20 cellular contexts compared by ENCODE assay signal in the genomic region with DNA sequence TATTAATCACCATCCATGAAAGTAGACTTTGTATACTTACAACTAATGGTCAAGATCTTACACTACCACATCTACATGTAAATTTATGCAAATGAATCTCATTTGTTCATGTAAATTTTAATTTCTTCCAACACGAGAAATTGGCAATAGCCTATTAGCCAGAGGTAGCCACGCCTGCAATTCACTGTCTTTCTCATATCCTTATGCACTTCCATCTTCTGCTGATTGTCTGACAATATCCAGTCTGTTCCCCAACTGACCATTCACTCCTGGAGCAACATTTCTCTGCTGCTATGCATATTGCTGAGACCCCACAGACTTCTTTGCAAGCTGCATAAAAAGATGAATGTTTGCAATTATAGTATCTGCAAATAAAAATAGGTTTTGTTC. TPM values are rescaled to one million over a fixed set of nuclear protein-coding genes. Genes with fewer than 3 reads are reported as not detected.
DNase-seq lines count a peak whose midpoint lies in the region; ATAC-seq, FAIRE-seq and TF ChIP-seq lines count a peak whose summit lies in the region.
"Had no signal": no experiment of that assay in that cellular context is flagged by ENCODE, and none has a peak within 500 bp of the region (broad histone marks: within the 10 kb centered on the region; RNA-seq: fewer than 3 reads in every experiment).

No MANE protein-coding gene starts in this region.

- intact Hi-C loops in K562 (cut with micrococcal nuclease), result loop anchor here (5.0 kb wide), 1 partner anchor 139 kb away; a partner anchor contains a TSS
- intact Hi-C loops in spleen (cut with DNase I; ENCODE audit: low total_unique reads), result no loop called here

- H3K4me3 ChIP-seq in K562 (no peak overlapping the region), spleen (peak overlapping the region; percentile 24 to 67 (median 38))

- no peak for TF ChIP-seq RAD21 in K562 (CRISPR knock-in tag; conservative IDR thresholded peaks at IDR 0.05 in 1 of 2, IDR thresholded peaks at IDR 0.05 in 1 of 2)

- H3K9me1 ChIP-seq in K562 (ENCODE audit: control insufficient read depth, insufficient read depth, low read length), result no peaks in the 10 kb centered on the region

- TF ChIP-seq POLR2A in H54 (IDR thresholded peaks at IDR 0.05; ENCODE audit: low read depth, low read length), result no peak
- TF ChIP-seq POLR2A in K562 (conservative IDR thresholded peaks at IDR 0.05), result no peak
- TF ChIP-seq POLR2A in spleen (IDR thresholded peaks at IDR 0.05), result no peak

- TF ChIP-seq EP300 in K562 (IDR thresholded peaks at IDR 0.05; ENCODE audit: low read length), result no peak

- H3K4me2 ChIP-seq in K562 (ENCODE audit: insufficient read depth, low read length), result peak overlapping the region; percentile 48; the same call in 1 of the 2 replicates

- BruUV-seq in K562 (replicated peaks; lab: Mats Ljungman, UMichigan), result no TSS peak

- in situ Hi-C loops in K562 (cut with MboI), result no loop called here

- H3K36me3 ChIP-seq in K562 (ENCODE audit: control insufficient read depth, insufficient read depth, low read length) (no peaks in the 10 kb centered on the region), spleen (peaks cover 0 to 15% (median 0%) of the 10 kb centered on the region in 6 donors)
- H3K36me3 ChIP-seq: pancreas had no signal

- DNase-seq in H54 (ENCODE audit: insufficient read length, low spot score) (no peak), K562 (ENCODE audit: extremely low read depth in 1 of 4, low spot score in 3 of 4) (no peak), left lobe of liver (ENCODE audit: low spot score) (no peak), spleen (no peak), GM10248 (ENCODE audit: extremely low spot score) (no peak), SKM-1 treated with dmso at 0.1 percent for 144 hours (lab: John Stamatoyannopoulos, UW; ENCODE audit: unreplicated experiment) (no peak), AG08395 (ENCODE audit: low spot score) (no peak), NCI-H446 treated with DMSO at 0.1 percent for 48 hours (lab: John Stamatoyannopoulos, UW) (no peak)
- DNase-seq: activated CD4-positive, alpha-beta T cell treated with anti-CD3 and anti-CD28 coated beads for 1 hour; activated T-cell treated with anti-CD3 and anti-CD28 coated beads, Interleukin-2, amount 50 U/mL, for 1 hour; amniotic stem cell; CD4-positive, CD25-positive, alpha-beta regulatory T cell; GOT3; head of caudate nucleus; mesendoderm; NCI-H2227 treated with DMSO at 0.1 percent for 48 hours; pancreas; stimulated activated CD4-positive, alpha-beta T cell treated with anti-CD3 and anti-CD28 coated beads, Interleukin-1b, Interleukin-23, amount 100 ng/mL, for 48 hours; T-cell had no signal

- TF ChIP-seq CTCF in K562 (IDR thresholded peaks at IDR 0.05 in 2 of 3, conservative IDR thresholded peaks at IDR 0.05 in 1 of 3; ENCODE audit: insufficient read depth in 2 of 3, low read depth in 1 of 3, low read length in 3 of 3) (no peak), spleen (IDR thresholded peaks at IDR 0.05 in 8 of 11, conservative IDR thresholded peaks at IDR 0.05 in 3 of 11) (no peak), GM10248 (IDR thresholded peaks at IDR 0.05; ENCODE audit: control extremely low read depth, extremely low read depth, low read depth, missing control alignments) (no peak)

- no peak overlapping the region for H3K9ac ChIP-seq in K562 (ENCODE audit: insufficient read depth in 1 of 2, low read depth in 2 of 2, low read length in 2 of 2)

- peak; percentile 11 for FAIRE-seq in H54 (lab: Jason Lieb, UNC)
- FAIRE-seq in K562 (lab: Jason Lieb, UNC), result no peak
- FAIRE-seq: pancreas had no signal

- H3K27me3 ChIP-seq in K562 (ENCODE audit: control insufficient read depth in 2 of 2, insufficient read depth in 2 of 2, low read length in 2 of 2), result no peaks in the 10 kb centered on the region
- H3K27me3 ChIP-seq in spleen (replicated peaks in 1 of 7), result peaks cover 0 to 7% (median 0%) of the 10 kb centered on the region in 7 donors
- H3K27me3 ChIP-seq: pancreas had no signal

- peaks cover 2% of the 10 kb centered on the region; the same call in 1 of the 3 replicates for H3K79me2 ChIP-seq in K562 (ENCODE audit: control insufficient read depth, insufficient read depth, low read length)

- H3K4me1 ChIP-seq in K562 (replicated peaks in 1 of 2; ENCODE audit: control insufficient read depth in 2 of 2, insufficient read depth in 2 of 2, low read length in 2 of 2) (peaks cover 9 to 34% of the 10 kb centered on the region in 2 experiments), spleen (peaks cover 0 to 21% (median 1%) of the 10 kb centered on the region in 6 donors)

- POLR2A ChIA-PET in K562 (lab: Yijun Ruan, JAX), result interaction anchor here (0.8 to 1.6 kb wide), 2 partner anchors 14 to 272 kb away, joined by 3 read pairs; no protein-coding TSS in a partner anchor
- POLR2A ChIA-PET in GM10248 (lab: Yijun Ruan, JAX), result no interaction called here

- CTCF ChIA-PET in K562 (lab: Yijun Ruan, JAX; ENCODE audit: low intra/inter-chr PET ratio) (no interaction called here), GM10248 (lab: Yijun Ruan, JAX) (no interaction called here)

- peak overlapping the region; percentile 90 for H2AFZ ChIP-seq in K562 (ENCODE audit: low read depth, low read length)

- H3K9me3 ChIP-seq in K562 (replicated peaks; ENCODE audit: control insufficient read depth, insufficient read depth, low read depth, low read length) (no peaks in the 10 kb centered on the region), spleen (peaks cover 0 to 18% (median 5%) of the 10 kb centered on the region in 8 donors)
- H3K9me3 ChIP-seq: pancreas had no signal

- H3K27ac ChIP-seq in K562 (ENCODE audit: extremely low read depth, low read depth, low read length) (no peak overlapping the region), spleen (peak overlapping the region in 6 of 8 donors; percentile 80 to 90 (median 86))
- H3K27ac ChIP-seq: HL-60 had no signal

- no peaks in the 10 kb centered on the region for H4K20me1 ChIP-seq in K562 (replicated peaks; ENCODE audit: control insufficient read depth, insufficient read depth, low read length)

- WGBS in K562 (ENCODE audit: insufficient coverage, low coverage, missing lambda C conversion rate), result 26% methylated on average over 2 of the region's 2 CpGs
- 66 to 79% (median 75%) methylated on average over 2 of the region's 2 CpGs for WGBS in spleen, 5 donors

- no peak for ATAC-seq in K562
- peak; percentile 8 for ATAC-seq in left lobe of liver
- ATAC-seq: pancreas, T-cell had no signal

TF ChIP-seq in K562, 482 proteins besides CTCF, POLR2A, EP300 and RAD21:
- no peak for TF ChIP-seq RUNX1 (IDR thresholded peaks at IDR 0.05; ENCODE audit: low read depth)
- no peak for TF ChIP-seq ZNF143 (CRISPR knock-in tag; IDR thresholded peaks at IDR 0.05)
- TF ChIP-seq RBM17 (IDR thresholded peaks at IDR 0.05; ENCODE audit: borderline replicate concordance, low read depth, low read length), result no peak
- TF ChIP-seq ZFP30 (CRISPR knock-in tag; IDR thresholded peaks at IDR 0.05; ENCODE audit: borderline replicate concordance), result no peak
- no peak for TF ChIP-seq CXXC5 (CRISPR knock-in tag; IDR thresholded peaks at IDR 0.05)
- TF ChIP-seq TRIM24 (IDR thresholded peaks at IDR 0.05), result no peak

RNA-seq across cellular contexts. Expression of a gene that starts 2.5 kb away (rescaled TPM):
- total RNA-seq in K562 (2011; cell fraction: chromatin; rRNA removed; ENCODE audit: low replicate concordance), result 3.2 and 5.0 TPM in 2 replicates
- total RNA-seq in K562 (2011; cell fraction: nucleolus; rRNA removed), result 3.2 and 4.3 TPM in 2 replicates
- total RNA-seq in K562 (2011; cell fraction: nucleoplasm; rRNA removed), result 4.2 and 6.6 TPM in 2 replicates
- total RNA-seq in K562 (2014; rRNA removed) (14.3 and 14.6 TPM in 2 replicates), K562 (2014; rRNA removed; fragmentation: Illumina TruSeq; extraction: Trizol) (9.3 and 11.0 TPM in 2 replicates), K562 (2015; rRNA removed; fragmentation: Illumina TruSeq; extraction: Trizol) (8.6 and 9.5 TPM in 2 replicates), K562 (2021) (11.2 and 11.7 TPM in 2 replicates), left lobe of liver (588 TPM), spleen (100 to 1,000 TPM; 131 to 324 (median 200) TPM)
- polyA plus RNA-seq in K562 (2011; rRNA removed) (9.8 and 15.0 TPM in 2 replicates), K562 (2014; fragmentation: Illumina TruSeq; extraction: Trizol) (6.1 and 9.1 TPM in 2 replicates), K562 (2014; fragmentation: Nextera tagmentation; extraction: Ambion mirVana) (10 to 100 TPM; 10.0 to 13.4 TPM), K562 (2014; rRNA removed) (9.0 and 11.5 TPM in 2 replicates), spleen (100 to 1,000 TPM; 222 to 265 (median 236) TPM)
- 10.1 and 17.6 TPM in 2 replicates for polyA plus RNA-seq in K562 (2011; cell fraction: cytosol; rRNA removed)
- 3.7 and 4.5 TPM in 2 replicates for polyA plus RNA-seq in K562 (2011; cell fraction: nucleus; rRNA removed)
- 15.0 and 55.5 TPM in 2 replicates for polyA plus RNA-seq in K562 (2012)
- polyA minus RNA-seq in K562 (2011; rRNA and poly(A)+ RNA removed), result 6.1 and 8.8 TPM in 2 replicates
- 9.4 and 10.8 TPM in 2 replicates for polyA minus RNA-seq in K562 (2011; cell fraction: cytosol; rRNA and poly(A)+ RNA removed)
- polyA minus RNA-seq in K562 (2011; cell fraction: nucleus; rRNA and poly(A)+ RNA removed), result 3.8 and 6.2 TPM in 2 replicates
- total RNA-seq: CD4-positive, CD25-positive, alpha-beta regulatory T cell had no signal
- polyA plus RNA-seq: CD4-positive, CD25-positive, alpha-beta regulatory T cell had no signal

Comparison
In these comparisons a context has a peak if more than half of its experiments do, and no peak if none do; other contexts are left out.
1. RNA of a gene that starts 2.5 kb away (total RNA-seq): 588 TPM in left lobe of liver (single experiment) and 131 to 324 TPM in spleen; 3.2 to 14.6 TPM in K562; every median in the first group is over 4 times any median in the second.